Comparison of ENCODE assay signal across 8 cellular contexts in the genomic region with DNA sequence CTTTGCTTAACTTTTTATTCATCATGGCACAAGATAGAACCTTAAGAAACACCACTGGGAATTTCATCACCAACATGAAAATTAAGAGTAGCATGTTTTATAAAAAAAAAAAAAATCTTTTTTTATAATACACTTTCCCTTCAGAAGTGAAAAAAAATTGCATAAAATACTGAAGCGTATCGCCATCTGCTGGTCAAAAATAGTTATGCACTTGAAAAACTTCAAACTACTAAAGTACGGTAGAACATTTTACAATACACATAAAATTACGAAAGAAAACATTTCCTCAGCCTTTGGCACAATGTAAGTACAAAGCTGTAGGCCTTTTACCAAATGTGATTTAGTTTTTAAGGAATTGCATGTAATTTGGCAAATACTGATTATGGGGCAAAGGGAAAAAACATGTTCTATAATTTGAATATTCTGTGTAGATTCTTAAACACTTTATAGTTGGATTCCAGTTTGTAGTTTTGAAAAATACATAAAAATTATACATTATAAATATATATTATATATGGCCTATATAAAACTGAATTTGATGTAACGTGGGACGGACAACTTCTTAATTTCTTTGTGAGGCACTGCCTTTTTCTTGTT. TPM values are rescaled to one million over a fixed set of nuclear protein-coding genes. Genes with fewer than 3 reads are reported as not detected.
DNase-seq lines count a peak whose midpoint lies in the region; ATAC-seq and TF ChIP-seq lines count a peak whose summit lies in the region.

No MANE protein-coding gene starts in this region.

- H3F3A ChIP-seq in neural progenitor cell (ENCODE audit: low read depth), result no peaks in the 10 kb centered on the region

- H3K9me3 ChIP-seq in neural progenitor cell (ENCODE audit: low read depth), result no peaks in the 10 kb centered on the region

- no peak overlapping the region for H3K4me3 Mint-ChIP-seq in neural progenitor cell

- DNase-seq in NCI-H510A treated with DMSO at 0.1 percent for 48 hours (lab: John Stamatoyannopoulos, UW), result peak; percentile 23
- DNase-seq in NCI-H510A (lab: John Stamatoyannopoulos, UW), result no peak
- DNase-seq in MV-4-11 (lab: John Stamatoyannopoulos, UW), result peak; percentile 13
- peak; percentile 64 for DNase-seq in dedifferentiated amniotic fluid mesenchymal stem cell (ENCODE audit: extremely low spot score)
- DNase-seq in neural progenitor cell (ENCODE audit: low spot score), result peak; percentile 5
- no peak for DNase-seq in ecto neural progenitor cell (ENCODE audit: low spot score)

- H3K4me1 ChIP-seq in neural progenitor cell, result no peaks in the 10 kb centered on the region

- H3K4me2 ChIP-seq in neural progenitor cell, result no peak overlapping the region

- TF ChIP-seq CTCF in neural progenitor cell (IDR thresholded peaks at IDR 0.05), result peak; percentile 72

- H2AFZ ChIP-seq in neural progenitor cell (replicated peaks), result no peak overlapping the region

- H3K9me3 Mint-ChIP-seq in neural progenitor cell, result no peaks in the 10 kb centered on the region

- no peaks in the 10 kb centered on the region for H3K79me2 ChIP-seq in neural progenitor cell (ENCODE audit: low read depth)

- H3K4me1 Mint-ChIP-seq in neural progenitor cell, result no peaks in the 10 kb centered on the region

- H3K36me3 ChIP-seq in neural progenitor cell, result no peaks in the 10 kb centered on the region

- peaks cover 2% of the 10 kb centered on the region for H3K27me3 Mint-ChIP-seq in neural progenitor cell (ENCODE audit: insufficient read depth, low read depth)

- H3K27me3 ChIP-seq in neural progenitor cell, result no peaks in the 10 kb centered on the region

- no peak overlapping the region for H3K9ac ChIP-seq in neural progenitor cell

- H3K4me3 ChIP-seq in neural progenitor cell, result no peak overlapping the region

- no peak overlapping the region for H3K27ac ChIP-seq in neural progenitor cell

- H3K27ac Mint-ChIP-seq in neural progenitor cell, result no peak overlapping the region

- no peaks in the 10 kb centered on the region for H3K36me3 Mint-ChIP-seq in neural progenitor cell

- H4K20me1 ChIP-seq in neural progenitor cell (ENCODE audit: low read depth), result no peaks in the 10 kb centered on the region

- ATAC-seq in HG03095 (IDR thresholded peaks at IDR 0.05; ENCODE audit: unreplicated experiment) (no peak), HG02588 (IDR thresholded peaks at IDR 0.05; ENCODE audit: unreplicated experiment) (no peak)

RNA-seq across cellular contexts. Expression of gene HCCS, which starts 26.5 kb away (rescaled TPM):
- total RNA-seq in neural progenitor cell (ENCODE audit: low replicate concordance), result 14.8 and 19.8 TPM in 2 replicates

Comparison
In these comparisons a context has a peak if more than half of its experiments do, and no peak if none do; other contexts are left out.
1. DNase-seq: peak in NCI-H510A treated with DMSO at 0.1 percent for 48 hours (single experiment), MV-4-11 (single experiment), dedifferentiated amniotic fluid mesenchymal stem cell (single experiment) and neural progenitor cell (single experiment); none in NCI-H510A (single experiment) and ecto neural progenitor cell (single experiment).